In genomic region chr7:47186316-47186715, GRCh38 we compare ENCODE assay signal across 12 cellular contexts.
A peak's percentile ranks its signal among the peaks of the same experiment; 100 is the strongest.
DNase-seq lines count a peak whose midpoint lies in the region; ATAC-seq lines count a peak whose summit lies in the region.
"Had no signal": no experiment of that assay in that cellular context is flagged by ENCODE, and none has a peak within 500 bp of the region (broad histone marks: within the 10 kb centered on the region; RNA-seq: fewer than 3 reads in every experiment).

No MANE protein-coding gene starts in this region.

- peak; percentile 93 for ATAC-seq in GM18858 (IDR thresholded peaks at IDR 0.05; ENCODE audit: unreplicated experiment)
- ATAC-seq in GM21528 (IDR thresholded peaks at IDR 0.05; ENCODE audit: low FRiP score, unreplicated experiment), result peak; percentile 77
- ATAC-seq in HG03378 (IDR thresholded peaks at IDR 0.05; ENCODE audit: unreplicated experiment), result peak; percentile 90

- DNase-seq in medulla oblongata (ENCODE audit: extremely low spot score) (peak; percentile 70), NCI-H2107 treated with DMSO at 0.1 percent for 48 hours (lab: John Stamatoyannopoulos, UW; ENCODE audit: unreplicated experiment) (no peak), NCI-H345 (lab: John Stamatoyannopoulos, UW) (no peak), mucosa of gallbladder (ENCODE audit: low spot score) (no peak), ecto neural progenitor cell (ENCODE audit: low spot score) (no peak)
- DNase-seq: activated T-cell treated with anti-CD3 and anti-CD28 coated beads, Interleukin-2, amount 50 U/mL, for 1 hour; DMS 273 treated with DMSO at 0.1 percent for 48 hours; foreskin melanocyte; transverse colon had no signal
